8 cellular contexts compared by ENCODE assay signal in the genomic region with DNA sequence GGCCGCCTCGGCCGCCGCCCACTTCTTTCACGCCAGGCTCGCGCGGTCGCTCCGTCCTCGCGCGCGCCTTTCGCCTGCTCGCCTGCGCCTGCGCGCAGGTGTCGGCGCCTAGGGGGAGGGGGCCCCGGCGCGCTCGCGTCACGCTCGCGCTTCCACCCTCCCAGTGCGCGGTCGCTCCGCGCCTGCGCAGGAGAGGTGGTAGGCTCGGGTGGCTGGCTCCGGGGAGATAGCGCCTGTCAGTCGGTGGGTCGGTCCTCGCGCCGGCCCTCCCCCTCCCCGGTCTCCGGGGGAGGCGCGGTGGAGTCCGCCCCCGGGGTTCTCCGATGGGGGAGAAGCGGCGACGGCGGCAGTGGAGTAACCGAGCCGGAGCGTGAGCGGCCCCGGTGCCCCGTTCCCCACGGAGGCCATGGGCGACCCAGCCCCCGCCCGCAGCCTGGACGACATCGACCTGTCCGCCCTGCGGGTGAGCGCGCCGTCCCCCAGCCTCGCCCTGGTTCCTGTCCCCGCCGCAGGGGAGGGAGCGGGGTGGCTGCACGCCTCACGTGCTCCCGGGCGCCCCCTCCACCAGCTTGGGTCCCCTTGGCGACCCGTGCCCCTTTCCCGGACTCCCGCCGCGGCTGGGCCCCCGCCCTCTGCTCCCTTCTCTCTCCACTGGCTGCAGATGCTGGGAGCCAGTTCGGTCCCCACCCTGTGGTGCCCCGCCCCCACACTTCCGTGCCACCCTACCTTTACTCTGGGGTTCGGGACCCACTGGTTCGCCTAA. TPM values are rescaled to one million over a fixed set of nuclear protein-coding genes. Genes with fewer than 3 reads are reported as not detected.
DNase-seq lines count a peak whose midpoint lies in the region; ATAC-seq and TF ChIP-seq lines count a peak whose summit lies in the region.

A gene (plus strand): TSS at position 163 of the 763 bp plus-strand sequence. CDS start 244 bp downstream, at position 407.

- POLR2A ChIA-PET in PC-3 (lab: Charles Lee; ENCODE audit: unreplicated experiment): interaction anchor here (0.6 kb wide), 1 partner anchor 65 kb away, joined by 6 read pairs; no protein-coding TSS in a partner anchor

- peaks cover 6% of the 10 kb centered on the region for H3K36me3 ChIP-seq in PC-3 (ENCODE audit: low read depth, low read length)
- no peaks in the 10 kb centered on the region for H3K36me3 ChIP-seq in muscle layer of colon (ENCODE audit: insufficient read depth, low read length)

- H3K9me3 ChIP-seq in PC-3 (ENCODE audit: low read length) (no peaks in the 10 kb centered on the region), muscle layer of colon (ENCODE audit: low read length) (no peaks in the 10 kb centered on the region)

- H3K27me3 Mint-ChIP-seq in activated T-cell treated with anti-CD3 and anti-CD28 coated beads, Interleukin-2, amount 50 U/mL, for 24 hours: no peaks in the 10 kb centered on the region

- H3K9ac ChIP-seq in PC-3 (ENCODE audit: low read length): peak within 1 kb of the TSS; percentile 93
- H3K9ac ChIP-seq in muscle layer of colon (ENCODE audit: low read length): peak within 1 kb of the TSS; percentile 71

- BruUV-seq in PC-3 (replicated peaks; lab: Mats Ljungman, UMichigan): no TSS peak

- peak within 1 kb of the TSS; percentile 96 for H3K27ac Mint-ChIP-seq in activated T-cell treated with anti-CD3 and anti-CD28 coated beads, Interleukin-2, amount 50 U/mL, for 24 hours

- no peaks in the 10 kb centered on the region for H3K9me3 Mint-ChIP-seq in activated T-cell treated with anti-CD3 and anti-CD28 coated beads, Interleukin-2, amount 50 U/mL, for 24 hours

- TF ChIP-seq POLR2A in erythroblast (IDR thresholded peaks at IDR 0.05; ENCODE audit: low read length): peak; percentile 80

- peaks cover 51% of the 10 kb centered on the region for H3K79me2 ChIP-seq in PC-3 (ENCODE audit: low read length)

- H3K4me1 ChIP-seq in PC-3 (ENCODE audit: insufficient read depth, low read length): peaks cover 24% of the 10 kb centered on the region
- peaks cover 27% of the 10 kb centered on the region for H3K4me1 ChIP-seq in muscle layer of colon (ENCODE audit: insufficient read depth, low read length)

- peak within 1 kb of the TSS; percentile 60 for H3K27ac ChIP-seq in PC-3 (ENCODE audit: low read length)
- H3K27ac ChIP-seq in muscle layer of colon (ENCODE audit: low read depth, low read length): peak within 1 kb of the TSS; percentile 85

- CTCF ChIA-PET in PC-3 (lab: Charles Lee): no interaction called here

- no peaks in the 10 kb centered on the region for H3F3A ChIP-seq in PC-3 (ENCODE audit: low read length, unreplicated experiment)

- peak within 1 kb of the TSS; percentile 100 for H3K4me2 ChIP-seq in PC-3 (ENCODE audit: low read length)

- no peaks in the 10 kb centered on the region for H4K20me1 ChIP-seq in PC-3 (ENCODE audit: low read length)

- H3K4me3 Mint-ChIP-seq in activated T-cell treated with anti-CD3 and anti-CD28 coated beads, Interleukin-2, amount 50 U/mL, for 24 hours: peak within 1 kb of the TSS; percentile 89

- H3K9me2 ChIP-seq in PC-3 (replicated peaks; ENCODE audit: low read length): no peaks in the 10 kb centered on the region

- intact Hi-C loops in PC-3 (cut with micrococcal nuclease): loop anchor here (1.0 to 10.0 kb wide), 2 partner anchors 26 to 51 kb away; a partner anchor contains a TSS

- H2AFZ ChIP-seq in PC-3 (ENCODE audit: low read length): peak within 1 kb of the TSS; percentile 63; the same call in 1 of the 2 replicates

- DNase-seq in DMS 273 (lab: John Stamatoyannopoulos, UW; ENCODE audit: unreplicated experiment) (peak; percentile 96), HuH-7 (ENCODE audit: low spot score) (peak; percentile 97), PC-3 (peak; percentile 95), erythroblast (lab: John Stamatoyannopoulos, UW) (peak; percentile 97 to 98)
- peak; percentile 91 for DNase-seq in activated T-cell treated with anti-CD3 and anti-CD28 coated beads, Interleukin-2, amount 50 U/mL, for 24 hours
- DNase-seq in stimulated activated CD8-positive, alpha-beta memory T cell treated with anti-CD3 and anti-CD28 coated beads, Interleukin-7, amount 100 ng/mL, for 1 hour (ENCODE audit: low read depth in 2 of 2): peak; percentile 69 to 78

- H3K4me3 ChIP-seq in PC-3 (ENCODE audit: low read length) (peak within 1 kb of the TSS; percentile 97), muscle layer of colon (ENCODE audit: low read depth in 1 of 2, low read length in 2 of 2) (peak within 1 kb of the TSS; percentile 75 to 88)

- H3K36me3 Mint-ChIP-seq in activated T-cell treated with anti-CD3 and anti-CD28 coated beads, Interleukin-2, amount 50 U/mL, for 24 hours (ENCODE audit: low read depth): peaks cover 14% of the 10 kb centered on the region

- ATAC-seq in GM21447 (IDR thresholded peaks at IDR 0.05; ENCODE audit: unreplicated experiment): peak; percentile 66
- peak; percentile 83 for ATAC-seq in PC-3

- H3K27me3 ChIP-seq in PC-3 (ENCODE audit: low read length): no peaks in the 10 kb centered on the region
- no peaks in the 10 kb centered on the region for H3K27me3 ChIP-seq in muscle layer of colon (ENCODE audit: control insufficient read depth in 1 of 2, insufficient read depth in 2 of 2, low read length in 2 of 2)

- H3K4me1 Mint-ChIP-seq in activated T-cell treated with anti-CD3 and anti-CD28 coated beads, Interleukin-2, amount 50 U/mL, for 24 hours (ENCODE audit: low read depth): peaks cover 40% of the 10 kb centered on the region

- TF ChIP-seq CTCF in PC-3 (conservative IDR thresholded peaks at IDR 0.05; ENCODE audit: low read depth, low read length): no peak

RNA-seq across cellular contexts. Expression of the gene that starts here (rescaled TPM):
- 44.5 and 64.8 TPM in 2 replicates for total RNA-seq in PC-3 (2014; rRNA removed)

Comparison
In these comparisons a context has a peak if more than half of its experiments do, and no peak if none do; other contexts are left out.
1. Peak in every context shown above with its lines: DNase-seq, ATAC-seq, H3K4me3 ChIP-seq and H3K27ac ChIP-seq.